In genomic region chr11:13699870-13700269, GRCh38 we compare ENCODE assay signal across 31 cellular contexts.
"Had no signal": no experiment of that assay in that cellular context is flagged by ENCODE, and none has a peak within 500 bp of the region (broad histone marks: within the 10 kb centered on the region; RNA-seq: fewer than 3 reads in every experiment).

No MANE protein-coding gene starts in this region.

- H3K9me3 ChIP-seq: adrenal gland, body of pancreas, esophagus squamous epithelium, gastroesophageal sphincter, heart right ventricle had no signal

- H3K27ac Mint-ChIP-seq: activated CD4-positive, alpha-beta memory T cell treated with anti-CD3 and anti-CD28 coated beads for 36 hours; activated CD4-positive, alpha-beta T cell treated with anti-CD3 and anti-CD28 coated beads for 36 hours; activated CD4-positive, alpha-beta T cell treated with anti-CD3 and anti-CD28 coated beads, Interleukin-2, amount 10 ng/mL, durations not matched to agents 24 days and 14 days; activated CD8-positive, alpha-beta memory T cell treated with anti-CD3 and anti-CD28 coated beads, Interleukin-2, amount 10 ng/mL, durations not matched to agents 7 days and 5 days; activated CD8-positive, alpha-beta T cell treated with anti-CD3 and anti-CD28 coated beads, Interleukin-2, amount 10 ng/mL, durations not matched to agents 7 days and 5 days; activated naive CD4-positive, alpha-beta T cell treated with anti-CD3 and anti-CD28 coated beads for 36 hours; activated naive CD4-positive, alpha-beta T cell treated with anti-CD3 and anti-CD28 coated beads, Interleukin-2, amount 50 U/mL, for 24 hours; activated naive CD8-positive, alpha-beta T cell treated with anti-CD3 and anti-CD28 coated beads for 36 hours; activated naive CD8-positive, alpha-beta T cell treated with anti-CD3 and anti-CD28 coated beads, Interleukin-2, amount 50 U/mL, for 24 hours; activated T-helper 1 cell treated with anti-CD3 and anti-CD28 coated beads, Interleukin-12 subunit alpha, Interleukin-12 subunit beta, Interleukin-2, Interleukin-4 antibody, amounts not matched to agents 30 ng/mL and 10 ng/mL and 1 ng/mL, durations not matched to agents 14 hours and 24 hours and 36 hours; activated T-helper 2 cell treated with anti-CD3 and anti-CD28 coated beads, Interferon-gamma antibody, Interleukin-2, Interleukin-4, amounts not matched to agents 10 μg/mL and 5 μg/mL and 100 μg/mL, durations not matched to agents 14 hours and 24 hours and 36 hours; effector memory CD8-positive, alpha-beta T cell had no signal

- DNase-seq: activated CD4-positive, alpha-beta memory T cell treated with anti-CD3 and anti-CD28 coated beads for 36 hours; activated CD4-positive, alpha-beta T cell treated with anti-CD3 and anti-CD28 coated beads for 36 hours; activated CD4-positive, alpha-beta T cell treated with anti-CD3 and anti-CD28 coated beads, Interleukin-2, amount 10 ng/mL, durations not matched to agents 24 days and 14 days; activated CD4-positive, CD25-positive, alpha-beta regulatory T cell; activated CD4-positive, CD25-positive, alpha-beta regulatory T cell treated with anti-CD3 and anti-CD28 coated beads, Interleukin-2, amount 50 U/mL, for 72 hours; activated CD8-positive, alpha-beta memory T cell treated with anti-CD3 and anti-CD28 coated beads, Interleukin-2, amount 10 ng/mL, durations not matched to agents 7 days and 5 days; activated CD8-positive, alpha-beta memory T cell treated with anti-CD3 and anti-CD28 coated beads, Interleukin-2, amount 50 U/mL, for 4 hours; activated CD8-positive, alpha-beta T cell treated with anti-CD3 and anti-CD28 coated beads, Interleukin-2, amount 10 ng/mL, durations not matched to agents 7 days and 5 days; activated effector memory CD4-positive, alpha-beta T cell treated with anti-CD3 and anti-CD28 coated beads, Interleukin-2, amount 50 U/mL, for 16 hours; activated naive CD4-positive, alpha-beta T cell treated with anti-CD3 and anti-CD28 coated beads for 36 hours; activated naive CD8-positive, alpha-beta T cell treated with anti-CD3 and anti-CD28 coated beads for 36 hours; activated naive CD8-positive, alpha-beta T cell treated with anti-CD3 and anti-CD28 coated beads, Interleukin-2, amount 50 U/mL, for 24 hours; activated T-cell treated with anti-CD3 and anti-CD28 coated beads, Interleukin-2, amount 50 U/mL, for 1 hour; activated T-cell treated with anti-CD3 and anti-CD28 coated beads, Interleukin-2, amount 50 U/mL, for 48 hours; adrenal gland; amygdala; aorta; body of pancreas; caudate nucleus; cortex of kidney; dermis blood vessel endothelial cell; effector CD4-positive, alpha-beta T cell; effector memory CD8-positive, alpha-beta T cell; esophagus squamous epithelium; foreskin melanocyte; heart right ventricle; T-helper 2 cell had no signal

- H3K27me3 Mint-ChIP-seq: activated CD4-positive, alpha-beta memory T cell treated with anti-CD3 and anti-CD28 coated beads for 36 hours; activated CD4-positive, alpha-beta T cell treated with anti-CD3 and anti-CD28 coated beads for 36 hours; activated CD4-positive, alpha-beta T cell treated with anti-CD3 and anti-CD28 coated beads, Interleukin-2, amount 10 ng/mL, durations not matched to agents 24 days and 14 days; activated CD8-positive, alpha-beta memory T cell treated with anti-CD3 and anti-CD28 coated beads, Interleukin-2, amount 10 ng/mL, durations not matched to agents 7 days and 5 days; activated naive CD4-positive, alpha-beta T cell treated with anti-CD3 and anti-CD28 coated beads, Interleukin-2, amount 50 U/mL, for 24 hours; activated naive CD8-positive, alpha-beta T cell treated with anti-CD3 and anti-CD28 coated beads for 36 hours; activated naive CD8-positive, alpha-beta T cell treated with anti-CD3 and anti-CD28 coated beads, Interleukin-2, amount 50 U/mL, for 24 hours; effector memory CD8-positive, alpha-beta T cell had no signal

- H3K9me3 Mint-ChIP-seq: activated CD4-positive, alpha-beta memory T cell treated with anti-CD3 and anti-CD28 coated beads for 36 hours; activated naive CD4-positive, alpha-beta T cell treated with anti-CD3 and anti-CD28 coated beads for 36 hours; activated naive CD4-positive, alpha-beta T cell treated with anti-CD3 and anti-CD28 coated beads, Interleukin-2, amount 50 U/mL, for 24 hours; activated naive CD8-positive, alpha-beta T cell treated with anti-CD3 and anti-CD28 coated beads for 36 hours; activated naive CD8-positive, alpha-beta T cell treated with anti-CD3 and anti-CD28 coated beads, Interleukin-2, amount 50 U/mL, for 24 hours; activated T-helper 1 cell treated with anti-CD3 and anti-CD28 coated beads, Interleukin-12 subunit alpha, Interleukin-12 subunit beta, Interleukin-2, Interleukin-4 antibody, amounts not matched to agents 30 ng/mL and 10 ng/mL and 1 ng/mL, durations not matched to agents 14 hours and 24 hours and 36 hours; activated T-helper 2 cell treated with anti-CD3 and anti-CD28 coated beads, Interferon-gamma antibody, Interleukin-2, Interleukin-4, amounts not matched to agents 10 μg/mL and 5 μg/mL and 100 μg/mL, durations not matched to agents 14 hours and 24 hours and 36 hours; effector memory CD8-positive, alpha-beta T cell had no signal

- H3K27me3 ChIP-seq: adrenal gland, body of pancreas, esophagus squamous epithelium, gastroesophageal sphincter, heart right ventricle had no signal

- H3K4me1 ChIP-seq: body of pancreas, esophagus squamous epithelium, gastroesophageal sphincter had no signal

- H3K27ac ChIP-seq: adrenal gland, body of pancreas, esophagus squamous epithelium, gastroesophageal sphincter, heart right ventricle had no signal

- H3K4me3 Mint-ChIP-seq: activated CD4-positive, alpha-beta memory T cell treated with anti-CD3 and anti-CD28 coated beads for 36 hours; activated CD4-positive, alpha-beta T cell treated with anti-CD3 and anti-CD28 coated beads for 36 hours; activated CD4-positive, alpha-beta T cell treated with anti-CD3 and anti-CD28 coated beads, Interleukin-2, amount 10 ng/mL, durations not matched to agents 24 days and 14 days; activated CD8-positive, alpha-beta memory T cell treated with anti-CD3 and anti-CD28 coated beads, Interleukin-2, amount 10 ng/mL, durations not matched to agents 7 days and 5 days; activated CD8-positive, alpha-beta T cell treated with anti-CD3 and anti-CD28 coated beads, Interleukin-2, amount 10 ng/mL, durations not matched to agents 7 days and 5 days; activated naive CD4-positive, alpha-beta T cell treated with anti-CD3 and anti-CD28 coated beads for 36 hours; activated naive CD4-positive, alpha-beta T cell treated with anti-CD3 and anti-CD28 coated beads, Interleukin-2, amount 50 U/mL, for 24 hours; activated naive CD8-positive, alpha-beta T cell treated with anti-CD3 and anti-CD28 coated beads for 36 hours; activated naive CD8-positive, alpha-beta T cell treated with anti-CD3 and anti-CD28 coated beads, Interleukin-2, amount 50 U/mL, for 24 hours; activated T-helper 1 cell treated with anti-CD3 and anti-CD28 coated beads, Interleukin-12 subunit alpha, Interleukin-12 subunit beta, Interleukin-2, Interleukin-4 antibody, amounts not matched to agents 30 ng/mL and 10 ng/mL and 1 ng/mL, durations not matched to agents 14 hours and 24 hours and 36 hours; effector memory CD8-positive, alpha-beta T cell had no signal

- H3K4me3 ChIP-seq: adrenal gland, body of pancreas, esophagus squamous epithelium, gastroesophageal sphincter, heart right ventricle had no signal

- H3K4me1 Mint-ChIP-seq: activated CD4-positive, alpha-beta T cell treated with anti-CD3 and anti-CD28 coated beads for 36 hours; activated CD4-positive, alpha-beta T cell treated with anti-CD3 and anti-CD28 coated beads, Interleukin-2, amount 10 ng/mL, durations not matched to agents 24 days and 14 days; activated CD8-positive, alpha-beta memory T cell treated with anti-CD3 and anti-CD28 coated beads, Interleukin-2, amount 10 ng/mL, durations not matched to agents 7 days and 5 days; activated naive CD4-positive, alpha-beta T cell treated with anti-CD3 and anti-CD28 coated beads, Interleukin-2, amount 50 U/mL, for 24 hours; activated naive CD8-positive, alpha-beta T cell treated with anti-CD3 and anti-CD28 coated beads, Interleukin-2, amount 50 U/mL, for 24 hours had no signal

- ATAC-seq: activated CD4-positive, alpha-beta T cell treated with anti-CD3 and anti-CD28 coated beads for 36 hours; activated CD8-positive, alpha-beta memory T cell treated with anti-CD3 and anti-CD28 coated beads, Interleukin-2, amount 10 ng/mL, durations not matched to agents 7 days and 5 days; activated CD8-positive, alpha-beta T cell treated with anti-CD3 and anti-CD28 coated beads, Interleukin-2, amount 10 ng/mL, durations not matched to agents 7 days and 5 days; activated naive CD8-positive, alpha-beta T cell treated with anti-CD3 and anti-CD28 coated beads, Interleukin-2, amount 50 U/mL, for 24 hours; body of pancreas; effector memory CD8-positive, alpha-beta T cell; gastroesophageal sphincter; heart right ventricle had no signal
